8 cellular contexts compared by ENCODE assay signal in the genomic region with DNA sequence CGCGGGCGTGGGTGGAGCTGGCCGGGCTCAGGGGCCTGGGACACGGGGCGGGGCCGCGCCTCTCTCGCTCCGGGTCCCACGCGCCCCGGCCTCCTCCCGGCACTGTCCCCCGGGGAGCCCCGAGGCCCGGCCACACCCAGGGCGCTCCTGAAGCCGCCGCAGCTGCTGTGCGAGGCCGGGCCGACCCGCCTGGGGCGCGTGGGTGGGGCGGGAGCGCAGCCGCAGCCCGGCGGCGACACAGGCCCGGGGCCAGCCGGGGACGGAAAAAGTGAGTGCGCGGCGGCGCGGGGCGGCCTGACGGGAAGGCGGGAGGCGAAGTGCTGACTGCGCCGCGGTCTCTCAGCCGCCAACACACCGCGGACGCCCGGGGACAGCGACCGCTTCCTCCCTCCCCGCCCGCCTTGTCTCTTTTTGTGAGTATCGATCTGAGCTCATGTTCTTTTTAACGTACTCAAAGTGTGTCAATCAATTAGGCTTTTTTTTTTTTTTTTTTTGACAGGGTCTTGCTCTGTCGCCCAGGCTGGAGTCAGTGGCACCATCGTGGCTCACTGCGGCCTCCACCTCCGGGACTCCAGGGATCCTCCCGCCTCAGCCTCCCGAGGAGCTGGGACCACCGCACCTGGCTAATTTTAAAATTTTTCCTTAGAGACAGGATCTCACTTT. TPM values are rescaled to one million over a fixed set of nuclear protein-coding genes. Genes with fewer than 3 reads are reported as not detected.
DNase-seq lines count a peak whose midpoint lies in the region; ATAC-seq and TF ChIP-seq lines count a peak whose summit lies in the region.

No MANE protein-coding gene starts in this region.

- POLR2A ChIA-PET in AG04449 (lab: Yijun Ruan, JAX) = no interaction called here
- POLR2A ChIA-PET in WTC11 (lab: Charles Lee) = interaction anchor here (0.7 kb wide), 1 partner anchor 12 kb away, joined by 8 read pairs; no protein-coding TSS in a partner anchor

- TF ChIP-seq CTCF in AG04449 (IDR thresholded peaks at IDR 0.05; ENCODE audit: insufficient read depth, low read length, missing control alignments) = no peak
- TF ChIP-seq CTCF in WTC11 (IDR thresholded peaks at IDR 0.05) = no peak
- no peak for TF ChIP-seq CTCF in cardiac fibroblast (IDR thresholded peaks at IDR 0.05; ENCODE audit: low read depth, low read length)

- H3K9me3 Mint-ChIP-seq in WTC11 = no peaks in the 10 kb centered on the region

- H3K4me3 ChIP-seq in AG04449 (ENCODE audit: low read depth, low read length) (peak overlapping the region; percentile 34), cardiac fibroblast (replicated peaks in 1 of 2; ENCODE audit: low read depth in 2 of 2, low read length in 2 of 2) (peak overlapping the region; percentile 17 to 36)

- H3K27me3 Mint-ChIP-seq in WTC11 (ENCODE audit: low read depth) = peaks cover 38% of the 10 kb centered on the region

- peaks cover 19% of the 10 kb centered on the region for H3K4me1 Mint-ChIP-seq in WTC11

- CTCF ChIA-PET in AG04449 (lab: Yijun Ruan, JAX) (interaction anchor here (0.7 to 1.9 kb wide), 3 partner anchors 14 to 85 kb away, joined by 3 to 5 read pairs (median 5); no protein-coding TSS in a partner anchor), WTC11 (lab: Charles Lee) (interaction anchor here (0.7 to 1.3 kb wide), 3 partner anchors 16 to 437 kb away, joined by 3 to 4 read pairs (median 4); no protein-coding TSS in a partner anchor)

- H3K36me3 Mint-ChIP-seq in WTC11 = no peaks in the 10 kb centered on the region

- H3K4me3 Mint-ChIP-seq in WTC11 = peak overlapping the region; percentile 69

- H3K27ac Mint-ChIP-seq in WTC11 = no peak overlapping the region

- DNase-seq in AG04449 (ENCODE audit: low read depth, low spot score) = no peak
- DNase-seq in WTC11 (ENCODE audit: low spot score) = peak; percentile 65
- peak; percentile 48 to 53 for DNase-seq in cardiac fibroblast (ENCODE audit: low read depth in 2 of 2)
- DNase-seq in left kidney (ENCODE audit: low read depth, low spot score) = peak; percentile 84
- DNase-seq in stimulated activated CD4-positive, alpha-beta T cell treated with anti-CD3 and anti-CD28 coated beads, Interleukin-4, amount 100 ng/mL, for 24 hours = peak; percentile 83

- peak; percentile 66 for ATAC-seq in GM19023 (IDR thresholded peaks at IDR 0.05; ENCODE audit: unreplicated experiment)
- peak; percentile 58 for ATAC-seq in HG03565 (IDR thresholded peaks at IDR 0.05; ENCODE audit: unreplicated experiment)
- ATAC-seq in WTC11 = peak; percentile 79
- ATAC-seq in HG02840 (IDR thresholded peaks at IDR 0.05; ENCODE audit: low FRiP score, unreplicated experiment) = no peak

TF ChIP-seq in WTC11, 78 proteins besides CTCF, POLR2A, EP300 and RAD21:
- TF ChIP-seq ZNF423 (CRISPR knock-in tag; IDR thresholded peaks at IDR 0.05) = 0 out of 2 replicates have a peak, but pooled peaks have one; percentile 22
- TF ChIP-seq, protein P1, sequence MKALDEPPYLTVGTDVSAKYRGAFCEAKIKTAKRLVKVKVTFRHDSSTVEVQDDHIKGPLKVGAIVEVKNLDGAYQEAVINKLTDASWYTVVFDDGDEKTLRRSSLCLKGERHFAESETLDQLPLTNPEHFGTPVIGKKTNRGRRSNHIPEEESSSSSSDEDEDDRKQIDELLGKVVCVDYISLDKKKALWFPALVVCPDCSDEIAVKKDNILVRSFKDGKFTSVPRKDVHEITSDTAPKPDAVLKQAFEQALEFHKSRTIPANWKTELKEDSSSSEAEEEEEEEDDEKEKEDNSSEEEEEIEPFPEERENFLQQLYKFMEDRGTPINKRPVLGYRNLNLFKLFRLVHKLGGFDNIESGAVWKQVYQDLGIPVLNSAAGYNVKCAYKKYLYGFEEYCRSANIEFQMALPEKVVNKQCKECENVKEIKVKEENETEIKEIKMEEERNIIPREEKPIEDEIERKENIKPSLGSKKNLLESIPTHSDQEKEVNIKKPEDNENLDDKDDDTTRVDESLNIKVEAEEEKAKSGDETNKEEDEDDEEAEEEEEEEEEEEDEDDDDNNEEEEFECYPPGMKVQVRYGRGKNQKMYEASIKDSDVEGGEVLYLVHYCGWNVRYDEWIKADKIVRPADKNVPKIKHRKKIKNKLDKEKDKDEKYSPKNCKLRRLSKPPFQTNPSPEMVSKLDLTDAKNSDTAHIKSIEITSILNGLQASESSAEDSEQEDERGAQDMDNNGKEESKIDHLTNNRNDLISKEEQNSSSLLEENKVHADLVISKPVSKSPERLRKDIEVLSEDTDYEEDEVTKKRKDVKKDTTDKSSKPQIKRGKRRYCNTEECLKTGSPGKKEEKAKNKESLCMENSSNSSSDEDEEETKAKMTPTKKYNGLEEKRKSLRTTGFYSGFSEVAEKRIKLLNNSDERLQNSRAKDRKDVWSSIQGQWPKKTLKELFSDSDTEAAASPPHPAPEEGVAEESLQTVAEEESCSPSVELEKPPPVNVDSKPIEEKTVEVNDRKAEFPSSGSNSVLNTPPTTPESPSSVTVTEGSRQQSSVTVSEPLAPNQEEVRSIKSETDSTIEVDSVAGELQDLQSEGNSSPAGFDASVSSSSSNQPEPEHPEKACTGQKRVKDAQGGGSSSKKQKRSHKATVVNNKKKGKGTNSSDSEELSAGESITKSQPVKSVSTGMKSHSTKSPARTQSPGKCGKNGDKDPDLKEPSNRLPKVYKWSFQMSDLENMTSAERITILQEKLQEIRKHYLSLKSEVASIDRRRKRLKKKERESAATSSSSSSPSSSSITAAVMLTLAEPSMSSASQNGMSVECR (CRISPR knock-in tag; IDR thresholded peaks at IDR 0.05; ENCODE audit: borderline replicate concordance) = no peak
- TF ChIP-seq GTF2I (CRISPR knock-in tag; conservative IDR thresholded peaks at IDR 0.05) = 0 out of 2 replicates have a peak, but pooled peaks have one; percentile 21
- peak; percentile 91 for TF ChIP-seq ZNF121 (CRISPR knock-in tag; IDR thresholded peaks at IDR 0.05)

RNA-seq across cellular contexts. Expression of a gene that starts 14.5 kb away (rescaled TPM):
- 0.25 to 0.52 TPM (median 0.30 TPM) in 3 replicates for total RNA-seq in WTC11 (2021)

RNA-seq across cellular contexts. Expression of a gene that starts 25.3 kb away (rescaled TPM):
- not detected in 3 replicates for total RNA-seq in WTC11 (2021)

RNA-seq across cellular contexts. Expression of a gene that starts 35.2 kb away (rescaled TPM):
- 2.2 to 4.1 TPM (median 3.0 TPM) in 3 replicates for total RNA-seq in WTC11 (2021)
